ENCODE assay signal across 23 cellular contexts in genomic region chr5:72296251-72296650, GRCh38.
DNase-seq lines count a peak whose midpoint lies in the region; ATAC-seq and FAIRE-seq lines count a peak whose summit lies in the region.
"Had no signal": no experiment of that assay in that cellular context is flagged by ENCODE, and none has a peak within 500 bp of the region (broad histone marks: within the 10 kb centered on the region; RNA-seq: fewer than 3 reads in every experiment).

No MANE protein-coding gene starts in this region.

- ATAC-seq in activated naive CD8-positive, alpha-beta T cell treated with anti-CD3 and anti-CD28 coated beads, Interleukin-2, amount 50 U/mL, for 24 hours, result no peak
- ATAC-seq in HG02981 (IDR thresholded peaks at IDR 0.05; ENCODE audit: unreplicated experiment), result no peak
- ATAC-seq in GM21367 (IDR thresholded peaks at IDR 0.05; ENCODE audit: unreplicated experiment), result no peak
- ATAC-seq: left ventricle myocardium superior, Right ventricle myocardium inferior had no signal

- H3K4me2 ChIP-seq in BLaER1, result peak overlapping the region; percentile 59

- H3K4me3 ChIP-seq in BLaER1, result no peak overlapping the region
- H3K4me3 ChIP-seq: prostate gland had no signal

- peak overlapping the region; percentile 42; the same call in 1 of the 2 replicates for H3K27ac ChIP-seq in BLaER1
- H3K27ac ChIP-seq: epithelial cell of prostate, prostate gland had no signal

- H3K27ac Mint-ChIP-seq in activated naive CD8-positive, alpha-beta T cell treated with anti-CD3 and anti-CD28 coated beads, Interleukin-2, amount 50 U/mL, for 24 hours, result no peak overlapping the region
- H3K27ac Mint-ChIP-seq: CD4-positive, alpha-beta T cell had no signal

- H3K4me1 Mint-ChIP-seq in activated naive CD8-positive, alpha-beta T cell treated with anti-CD3 and anti-CD28 coated beads, Interleukin-2, amount 50 U/mL, for 24 hours, result peaks cover 36% of the 10 kb centered on the region

- no peak for DNase-seq in GM19239 (ENCODE audit: insufficient read length, low spot score)
- DNase-seq in NCI-H524 (lab: John Stamatoyannopoulos, UW), result peak; percentile 69 to 91
- DNase-seq in cerebellar cortex (ENCODE audit: low spot score), result peak; percentile 84
- no peak for DNase-seq in activated naive CD8-positive, alpha-beta T cell treated with anti-CD3 and anti-CD28 coated beads, Interleukin-2, amount 50 U/mL, for 24 hours
- DNase-seq in NCI-H1436 treated with DMSO at 0.1 percent for 48 hours (lab: John Stamatoyannopoulos, UW), result no peak
- DNase-seq: activated naive CD4-positive, alpha-beta T cell treated with Interleukin-2 at 50 U/mL for 16 hours; amygdala; CD4-positive, alpha-beta T cell; DMS79; foreskin fibroblast; left ventricle myocardium superior; MM.1S; NCI-H187 treated with DMSO at 0.1 percent for 48 hours; NCI-H510A; stimulated activated CD4-positive, alpha-beta T cell treated with anti-CD3 and anti-CD28 coated beads, Interleukin-1b, Interleukin-23, amount 100 ng/mL, for 48 hours; stimulated activated naive CD4-positive, alpha-beta T cell; T-helper 1 cell had no signal

- peaks cover 60% of the 10 kb centered on the region for H3K4me1 ChIP-seq in BLaER1
- H3K4me1 ChIP-seq: prostate gland had no signal

- no peaks in the 10 kb centered on the region for H3K27me3 ChIP-seq in BLaER1

- peaks cover 66% of the 10 kb centered on the region for H3K36me3 Mint-ChIP-seq in activated naive CD8-positive, alpha-beta T cell treated with anti-CD3 and anti-CD28 coated beads, Interleukin-2, amount 50 U/mL, for 24 hours (ENCODE audit: low read depth)

- H3K9ac ChIP-seq in BLaER1, result no peak overlapping the region

- H3K27me3 Mint-ChIP-seq in activated naive CD8-positive, alpha-beta T cell treated with anti-CD3 and anti-CD28 coated beads, Interleukin-2, amount 50 U/mL, for 24 hours, result no peaks in the 10 kb centered on the region
- H3K27me3 Mint-ChIP-seq: CD4-positive, alpha-beta T cell had no signal

- no peak overlapping the region for H3K4me3 Mint-ChIP-seq in activated naive CD8-positive, alpha-beta T cell treated with anti-CD3 and anti-CD28 coated beads, Interleukin-2, amount 50 U/mL, for 24 hours
- H3K4me3 Mint-ChIP-seq: CD4-positive, alpha-beta T cell had no signal

- H3K9me3 Mint-ChIP-seq in activated naive CD8-positive, alpha-beta T cell treated with anti-CD3 and anti-CD28 coated beads, Interleukin-2, amount 50 U/mL, for 24 hours, result no peaks in the 10 kb centered on the region
- H3K9me3 Mint-ChIP-seq: CD4-positive, alpha-beta T cell had no signal

- peak; percentile 72 for FAIRE-seq in GM19239 (lab: Jason Lieb, UNC)

- H3K9me3 ChIP-seq in BLaER1, result no peaks in the 10 kb centered on the region; the same call in 1 of the 2 replicates
- H3K9me3 ChIP-seq: prostate gland had no signal

- H4K20me1 ChIP-seq in BLaER1, result no peaks in the 10 kb centered on the region

- H3K36me3 ChIP-seq in BLaER1, result peaks cover 38% of the 10 kb centered on the region
- H3K36me3 ChIP-seq: prostate gland had no signal

Comparison
In these comparisons a context has a peak if more than half of its experiments do, and no peak if none do; other contexts are left out.
1. DNase-seq: peak in NCI-H524 (2 of 2) and cerebellar cortex (single experiment); none in GM19239 (single experiment), activated naive CD8-positive, alpha-beta T cell treated with anti-CD3 and anti-CD28 coated beads, Interleukin-2, amount 50 U/mL, for 24 hours (single experiment) and NCI-H1436 treated with DMSO at 0.1 percent for 48 hours (single experiment).